ENCODE assay signal across 1 cellular context in the genomic region with DNA sequence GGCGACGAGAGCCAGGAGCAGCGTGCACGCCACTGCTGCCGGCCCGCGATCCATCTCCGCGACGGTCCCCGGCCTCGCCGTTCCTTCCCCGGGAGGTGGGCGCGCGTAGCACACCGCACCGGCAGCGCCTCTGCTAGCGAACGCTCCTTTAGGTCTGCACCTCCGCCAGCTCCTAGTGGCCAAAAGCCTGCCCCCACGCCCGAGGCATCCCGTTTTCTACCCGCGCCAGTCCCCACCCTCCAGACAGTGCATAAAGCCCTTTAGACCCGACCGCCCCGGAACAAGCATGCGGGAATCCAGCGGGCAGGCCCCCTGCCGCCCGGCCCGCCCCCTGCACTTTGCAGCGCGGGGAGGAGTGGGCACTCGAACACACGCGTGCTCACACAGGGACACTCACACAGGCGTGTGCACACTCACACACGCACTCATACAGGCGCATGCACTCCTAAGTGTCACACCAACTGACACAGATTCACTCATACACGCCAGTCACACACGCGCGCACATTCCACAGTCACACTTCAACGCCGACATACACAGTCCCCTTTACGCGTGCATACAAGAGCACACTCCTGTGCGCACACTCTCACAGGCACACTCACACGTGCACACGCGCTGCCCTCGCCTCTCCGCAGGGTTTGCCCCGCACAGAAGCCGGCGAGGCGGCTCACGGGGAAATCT.
TF ChIP-seq lines count a peak whose summit lies in the region.

A gene (minus strand): TSS at position 189 of the 681 bp plus-strand sequence. CDS start 135 bp downstream, at position 54.

TF ChIP-seq in H1, 55 proteins besides CTCF, POLR2A, EP300 and RAD21:
- TF ChIP-seq HDAC2 (IDR thresholded peaks at IDR 0.05; ENCODE audit: borderline replicate concordance in 1 of 2, low read depth in 2 of 2, low read length in 2 of 2) (0 out of 4 replicates have a peak, but pooled peaks of 1 of the 2 experiments have one; percentile 6), SUZ12 (IDR thresholded peaks at IDR 0.05; ENCODE audit: low read length) (peak; percentile 83; the same call in 1 of the 2 replicates), CTBP2 (IDR thresholded peaks at IDR 0.05; ENCODE audit: borderline replicate concordance, insufficient read depth, insufficient read length, low read length) (peak; percentile 24), SP2 (IDR thresholded peaks at IDR 0.05; ENCODE audit: low read length) (no peak), KDM4A (IDR thresholded peaks at IDR 0.05; ENCODE audit: low read depth, low read length, severe bottlenecking) (peak; percentile 97), CBX8 (IDR thresholded peaks at IDR 0.05; ENCODE audit: borderline replicate concordance, low read depth, low read length) (no peak), PHF8 (conservative IDR thresholded peaks at IDR 0.05; ENCODE audit: low read depth, low read length) (0 out of 2 replicates have a peak, but pooled peaks have one; percentile 18), RNF2 (IDR thresholded peaks at IDR 0.05; ENCODE audit: borderline replicate concordance, low read depth, low read length, missing control alignments, poor library complexity, severe bottlenecking) (peak; percentile 47), EZH2 (IDR thresholded peaks at IDR 0.05; ENCODE audit: low read depth, low read length, severe bottlenecking) (peak; percentile 78), BACH1 (IDR thresholded peaks at IDR 0.05; ENCODE audit: low read length) (0 out of 2 replicates have a peak, but pooled peaks have one; percentile 14), ASH2L (IDR thresholded peaks at IDR 0.05; ENCODE audit: low read length) (peak; percentile 24), TEAD4 (IDR thresholded peaks at IDR 0.05; ENCODE audit: low read depth, low read length) (peak; percentile 50; the same call in 1 of the 2 replicates), BRCA1 (IDR thresholded peaks at IDR 0.05; ENCODE audit: low read depth, low read length) (no peak), SIN3A (conservative IDR thresholded peaks at IDR 0.05 in 1 of 2, IDR thresholded peaks at IDR 0.05 in 1 of 2; ENCODE audit: low read depth in 1 of 2, low read length in 2 of 2) (0 out of 4 replicates have a peak, but pooled peaks of 1 of the 2 experiments have one; percentile 25)
- TF ChIP-seq, protein P1, sequence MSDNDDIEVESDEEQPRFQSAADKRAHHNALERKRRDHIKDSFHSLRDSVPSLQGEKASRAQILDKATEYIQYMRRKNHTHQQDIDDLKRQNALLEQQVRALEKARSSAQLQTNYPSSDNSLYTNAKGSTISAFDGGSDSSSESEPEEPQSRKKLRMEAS (IDR thresholded peaks at IDR 0.05): peak; percentile 49; the same call in 1 of the 2 replicates
- TF ChIP-seq, protein P2, sequence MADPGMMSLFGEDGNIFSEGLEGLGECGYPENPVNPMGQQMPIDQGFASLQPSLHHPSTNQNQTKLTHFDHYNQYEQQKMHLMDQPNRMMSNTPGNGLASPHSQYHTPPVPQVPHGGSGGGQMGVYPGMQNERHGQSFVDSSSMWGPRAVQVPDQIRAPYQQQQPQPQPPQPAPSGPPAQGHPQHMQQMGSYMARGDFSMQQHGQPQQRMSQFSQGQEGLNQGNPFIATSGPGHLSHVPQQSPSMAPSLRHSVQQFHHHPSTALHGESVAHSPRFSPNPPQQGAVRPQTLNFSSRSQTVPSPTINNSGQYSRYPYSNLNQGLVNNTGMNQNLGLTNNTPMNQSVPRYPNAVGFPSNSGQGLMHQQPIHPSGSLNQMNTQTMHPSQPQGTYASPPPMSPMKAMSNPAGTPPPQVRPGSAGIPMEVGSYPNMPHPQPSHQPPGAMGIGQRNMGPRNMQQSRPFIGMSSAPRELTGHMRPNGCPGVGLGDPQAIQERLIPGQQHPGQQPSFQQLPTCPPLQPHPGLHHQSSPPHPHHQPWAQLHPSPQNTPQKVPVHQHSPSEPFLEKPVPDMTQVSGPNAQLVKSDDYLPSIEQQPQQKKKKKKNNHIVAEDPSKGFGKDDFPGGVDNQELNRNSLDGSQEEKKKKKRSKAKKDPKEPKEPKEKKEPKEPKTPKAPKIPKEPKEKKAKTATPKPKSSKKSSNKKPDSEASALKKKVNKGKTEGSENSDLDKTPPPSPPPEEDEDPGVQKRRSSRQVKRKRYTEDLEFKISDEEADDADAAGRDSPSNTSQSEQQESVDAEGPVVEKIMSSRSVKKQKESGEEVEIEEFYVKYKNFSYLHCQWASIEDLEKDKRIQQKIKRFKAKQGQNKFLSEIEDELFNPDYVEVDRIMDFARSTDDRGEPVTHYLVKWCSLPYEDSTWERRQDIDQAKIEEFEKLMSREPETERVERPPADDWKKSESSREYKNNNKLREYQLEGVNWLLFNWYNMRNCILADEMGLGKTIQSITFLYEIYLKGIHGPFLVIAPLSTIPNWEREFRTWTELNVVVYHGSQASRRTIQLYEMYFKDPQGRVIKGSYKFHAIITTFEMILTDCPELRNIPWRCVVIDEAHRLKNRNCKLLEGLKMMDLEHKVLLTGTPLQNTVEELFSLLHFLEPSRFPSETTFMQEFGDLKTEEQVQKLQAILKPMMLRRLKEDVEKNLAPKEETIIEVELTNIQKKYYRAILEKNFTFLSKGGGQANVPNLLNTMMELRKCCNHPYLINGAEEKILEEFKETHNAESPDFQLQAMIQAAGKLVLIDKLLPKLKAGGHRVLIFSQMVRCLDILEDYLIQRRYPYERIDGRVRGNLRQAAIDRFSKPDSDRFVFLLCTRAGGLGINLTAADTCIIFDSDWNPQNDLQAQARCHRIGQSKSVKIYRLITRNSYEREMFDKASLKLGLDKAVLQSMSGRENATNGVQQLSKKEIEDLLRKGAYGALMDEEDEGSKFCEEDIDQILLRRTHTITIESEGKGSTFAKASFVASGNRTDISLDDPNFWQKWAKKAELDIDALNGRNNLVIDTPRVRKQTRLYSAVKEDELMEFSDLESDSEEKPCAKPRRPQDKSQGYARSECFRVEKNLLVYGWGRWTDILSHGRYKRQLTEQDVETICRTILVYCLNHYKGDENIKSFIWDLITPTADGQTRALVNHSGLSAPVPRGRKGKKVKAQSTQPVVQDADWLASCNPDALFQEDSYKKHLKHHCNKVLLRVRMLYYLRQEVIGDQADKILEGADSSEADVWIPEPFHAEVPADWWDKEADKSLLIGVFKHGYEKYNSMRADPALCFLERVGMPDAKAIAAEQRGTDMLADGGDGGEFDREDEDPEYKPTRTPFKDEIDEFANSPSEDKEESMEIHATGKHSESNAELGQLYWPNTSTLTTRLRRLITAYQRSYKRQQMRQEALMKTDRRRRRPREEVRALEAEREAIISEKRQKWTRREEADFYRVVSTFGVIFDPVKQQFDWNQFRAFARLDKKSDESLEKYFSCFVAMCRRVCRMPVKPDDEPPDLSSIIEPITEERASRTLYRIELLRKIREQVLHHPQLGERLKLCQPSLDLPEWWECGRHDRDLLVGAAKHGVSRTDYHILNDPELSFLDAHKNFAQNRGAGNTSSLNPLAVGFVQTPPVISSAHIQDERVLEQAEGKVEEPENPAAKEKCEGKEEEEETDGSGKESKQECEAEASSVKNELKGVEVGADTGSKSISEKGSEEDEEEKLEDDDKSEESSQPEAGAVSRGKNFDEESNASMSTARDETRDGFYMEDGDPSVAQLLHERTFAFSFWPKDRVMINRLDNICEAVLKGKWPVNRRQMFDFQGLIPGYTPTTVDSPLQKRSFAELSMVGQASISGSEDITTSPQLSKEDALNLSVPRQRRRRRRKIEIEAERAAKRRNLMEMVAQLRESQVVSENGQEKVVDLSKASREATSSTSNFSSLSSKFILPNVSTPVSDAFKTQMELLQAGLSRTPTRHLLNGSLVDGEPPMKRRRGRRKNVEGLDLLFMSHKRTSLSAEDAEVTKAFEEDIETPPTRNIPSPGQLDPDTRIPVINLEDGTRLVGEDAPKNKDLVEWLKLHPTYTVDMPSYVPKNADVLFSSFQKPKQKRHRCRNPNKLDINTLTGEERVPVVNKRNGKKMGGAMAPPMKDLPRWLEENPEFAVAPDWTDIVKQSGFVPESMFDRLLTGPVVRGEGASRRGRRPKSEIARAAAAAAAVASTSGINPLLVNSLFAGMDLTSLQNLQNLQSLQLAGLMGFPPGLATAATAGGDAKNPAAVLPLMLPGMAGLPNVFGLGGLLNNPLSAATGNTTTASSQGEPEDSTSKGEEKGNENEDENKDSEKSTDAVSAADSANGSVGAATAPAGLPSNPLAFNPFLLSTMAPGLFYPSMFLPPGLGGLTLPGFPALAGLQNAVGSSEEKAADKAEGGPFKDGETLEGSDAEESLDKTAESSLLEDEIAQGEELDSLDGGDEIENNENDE (IDR thresholded peaks at IDR 0.05; ENCODE audit: insufficient replicate concordance, low read length): no peak
- TF ChIP-seq, protein P3, sequence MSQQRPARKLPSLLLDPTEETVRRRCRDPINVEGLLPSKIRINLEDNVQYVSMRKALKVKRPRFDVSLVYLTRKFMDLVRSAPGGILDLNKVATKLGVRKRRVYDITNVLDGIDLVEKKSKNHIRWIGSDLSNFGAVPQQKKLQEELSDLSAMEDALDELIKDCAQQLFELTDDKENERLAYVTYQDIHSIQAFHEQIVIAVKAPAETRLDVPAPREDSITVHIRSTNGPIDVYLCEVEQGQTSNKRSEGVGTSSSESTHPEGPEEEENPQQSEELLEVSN (IDR thresholded peaks at IDR 0.05): 0 out of 2 replicates have a peak, but pooled peaks have one; percentile 26
